Comparison of ENCODE assay signal across 8 cellular contexts in the genomic region with DNA sequence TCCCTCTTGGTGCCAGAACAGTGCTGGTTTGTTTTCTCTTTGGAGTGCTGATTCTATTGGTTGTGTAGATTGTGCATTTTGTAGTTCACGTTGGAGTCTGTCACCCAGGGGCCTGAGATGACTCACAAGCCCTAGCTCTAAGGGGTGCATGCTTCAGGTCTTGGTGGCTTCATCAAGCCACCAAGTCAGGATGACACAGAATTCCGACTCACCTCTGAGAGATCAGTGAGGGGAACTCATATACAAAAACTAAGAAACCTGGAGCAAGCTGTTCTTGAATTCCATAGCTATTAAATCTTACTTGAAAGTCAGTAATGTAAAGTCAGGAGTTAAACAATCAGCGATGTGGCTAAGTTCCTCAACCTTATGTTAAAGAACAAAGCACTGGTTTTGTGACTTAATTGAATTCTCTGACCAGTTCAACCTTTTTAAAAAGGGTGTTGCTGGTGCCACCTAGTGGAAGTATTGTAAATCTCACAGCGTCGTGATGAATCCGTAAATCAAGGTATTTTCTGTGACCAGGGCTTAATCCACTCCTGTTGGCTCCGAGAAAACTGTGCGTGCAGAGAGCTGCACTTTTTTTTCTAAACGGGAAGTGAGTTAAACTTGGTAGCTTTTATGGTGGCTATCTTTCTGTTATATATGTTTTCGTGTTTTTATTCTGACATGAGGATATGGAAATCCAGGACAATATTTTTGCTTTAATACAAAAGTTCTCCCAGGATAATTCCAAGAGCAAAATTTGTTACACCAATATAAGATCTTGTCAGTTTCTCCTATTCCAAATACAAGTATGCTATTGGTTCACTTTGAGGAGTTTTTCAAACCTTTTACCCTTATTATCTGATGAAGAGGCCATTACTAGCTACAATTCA. TPM values are rescaled to one million over a fixed set of nuclear protein-coding genes. Genes with fewer than 3 reads are reported as not detected.
A peak's percentile ranks its signal among the peaks of the same experiment; 100 is the strongest.
DNase-seq lines count a peak whose midpoint lies in the region; ATAC-seq and TF ChIP-seq lines count a peak whose summit lies in the region.

No MANE protein-coding gene starts in this region.

- H3K27me3 Mint-ChIP-seq in CD8-positive, alpha-beta memory T cell, result peaks cover 2 to 21% of the 10 kb centered on the region in 2 donors
- no peaks in the 10 kb centered on the region for H3K27me3 Mint-ChIP-seq in natural killer cell (ENCODE audit: low read depth in 2 of 2)

- H3K27ac Mint-ChIP-seq in CD8-positive, alpha-beta memory T cell, result peak overlapping the region in 1 of 8 donors; percentile 26
- H3K27ac Mint-ChIP-seq in natural killer cell, result no peak overlapping the region

- ATAC-seq in GM18868 (IDR thresholded peaks at IDR 0.05; ENCODE audit: unreplicated experiment), result peak; percentile 89
- peak; percentile 67 for ATAC-seq in HG03064 (IDR thresholded peaks at IDR 0.05; ENCODE audit: low read depth, unreplicated experiment)
- peak in 1 of 3 donors; percentile 54 for ATAC-seq in natural killer cell
- ATAC-seq in aorta (ENCODE audit: low FRiP score), result no peak

- no peaks in the 10 kb centered on the region for H3K9me3 ChIP-seq in CD8-positive, alpha-beta memory T cell (ENCODE audit: low read length)
- H3K9me3 ChIP-seq in esophagus muscularis mucosa, result no peaks in the 10 kb centered on the region
- H3K9me3 ChIP-seq in aorta (ENCODE audit: control insufficient read depth, low read length), result no peaks in the 10 kb centered on the region

- no peaks in the 10 kb centered on the region for H3K36me3 Mint-ChIP-seq in CD8-positive, alpha-beta memory T cell
- H3K36me3 Mint-ChIP-seq in natural killer cell, result no peaks in the 10 kb centered on the region

- no peak for TF ChIP-seq POLR2A in esophagus muscularis mucosa (IDR thresholded peaks at IDR 0.05; ENCODE audit: low read depth)

- no peak overlapping the region for H3K4me3 Mint-ChIP-seq in CD8-positive, alpha-beta memory T cell
- H3K4me3 Mint-ChIP-seq in natural killer cell, result no peak overlapping the region

- no peaks in the 10 kb centered on the region for H3K36me3 ChIP-seq in CD8-positive, alpha-beta memory T cell (ENCODE audit: insufficient read depth, low read length)
- H3K36me3 ChIP-seq in esophagus muscularis mucosa, result no peaks in the 10 kb centered on the region
- no peaks in the 10 kb centered on the region for H3K36me3 ChIP-seq in aorta (ENCODE audit: control insufficient read depth in 1 of 2, insufficient read depth in 2 of 2, low read length in 1 of 2)

- H3K27me3 ChIP-seq in CD8-positive, alpha-beta memory T cell (ENCODE audit: insufficient read depth, low read length, poor library complexity, severe bottlenecking), result no peaks in the 10 kb centered on the region
- H3K27me3 ChIP-seq in esophagus muscularis mucosa (no peaks in the 10 kb centered on the region), aorta (ENCODE audit: control insufficient read depth in 1 of 2, insufficient read depth in 2 of 2, low read length in 1 of 2) (no peaks in the 10 kb centered on the region)

- H3K4me3 ChIP-seq in CD8-positive, alpha-beta memory T cell (ENCODE audit: low read length), result no peak overlapping the region
- H3K4me3 ChIP-seq in esophagus muscularis mucosa, result no peak overlapping the region
- H3K4me3 ChIP-seq in aorta (ENCODE audit: low read length in 2 of 2), result no peak overlapping the region

- no peaks in the 10 kb centered on the region for H3K9me3 Mint-ChIP-seq in CD8-positive, alpha-beta memory T cell
- no peaks in the 10 kb centered on the region for H3K9me3 Mint-ChIP-seq in natural killer cell

- CTCF ChIA-PET in CD8-positive, alpha-beta memory T cell (lab: Charles Lee), result interaction anchor here (0.6 to 2.2 kb wide), 5 partner anchors 9 to 156 kb away, joined by 3 to 6 read pairs (median 4); no protein-coding TSS in a partner anchor

- TF ChIP-seq CTCF in VCaP (conservative IDR thresholded peaks at IDR 0.05) (peak; percentile 91), esophagus muscularis mucosa (IDR thresholded peaks at IDR 0.05) (peak; percentile 53 to 80 (median 65)), natural killer cell (IDR thresholded peaks at IDR 0.05) (peak; percentile 72)

- POLR2A ChIA-PET in CD8-positive, alpha-beta memory T cell (lab: Charles Lee), result no interaction called here

- no peaks in the 10 kb centered on the region for H3K4me1 ChIP-seq in CD8-positive, alpha-beta memory T cell (ENCODE audit: insufficient read depth, low read length)
- H3K4me1 ChIP-seq in esophagus muscularis mucosa, result peaks cover 0 to 3% (median 0%) of the 10 kb centered on the region in 4 donors
- H3K4me1 ChIP-seq in aorta (ENCODE audit: control insufficient read depth in 1 of 2, insufficient read depth in 2 of 2, low read length in 2 of 2), result no peaks in the 10 kb centered on the region

- peak in 3 of 5 donors; percentile 4 to 47 (median 15) for DNase-seq in CD8-positive, alpha-beta memory T cell
- peak; percentile 50 for DNase-seq in NCI-H2081 treated with DMSO at 0.1 percent for 48 hours (lab: John Stamatoyannopoulos, UW)
- DNase-seq in esophagus muscularis mucosa (ENCODE audit: extremely low spot score), result no peak
- DNase-seq in natural killer cell, result no peak
- DNase-seq in aorta, result no peak

- WGBS in esophagus muscularis mucosa, result 25% methylated on average over 10 of the region's 10 CpGs
- WGBS in aorta, 2 donors, result 19 to 22% methylated on average over 10 of the region's 10 CpGs

- H3K4me1 Mint-ChIP-seq in CD8-positive, alpha-beta memory T cell, result peaks cover 4 to 7% (median 5%) of the 10 kb centered on the region in 3 donors
- peaks cover 0 to 6% of the 10 kb centered on the region in 2 donors for H3K4me1 Mint-ChIP-seq in natural killer cell

- intact Hi-C loops in esophagus muscularis mucosa (cut with DNase I) (no loop called here), natural killer cell (cut with micrococcal nuclease) (no loop called here), aorta (cut with DNase I) (loop anchor here in 1 of 2 donors (5.0 kb wide), 1 partner anchor 109 kb away; no protein-coding TSS in a partner anchor)

- no peak overlapping the region for H3K27ac ChIP-seq in CD8-positive, alpha-beta memory T cell (ENCODE audit: low read depth, low read length)
- H3K27ac ChIP-seq in VCaP (no peak overlapping the region), esophagus muscularis mucosa (replicated peaks in 1 of 4) (no peak overlapping the region), aorta (ENCODE audit: low read depth in 1 of 2, low read length in 2 of 2) (no peak overlapping the region)

- no peak for TF ChIP-seq EP300 in esophagus muscularis mucosa (IDR thresholded peaks at IDR 0.05)

RNA-seq across cellular contexts. Expression of gene MMP13, which starts 14.6 kb away (rescaled TPM):
- total RNA-seq in CD8-positive, alpha-beta memory T cell, result not detected
- polyA plus RNA-seq in CD8-positive, alpha-beta memory T cell, result not detected
- total RNA-seq in esophagus muscularis mucosa, result not detected
- not detected for total RNA-seq in natural killer cell
- not detected for total RNA-seq in aorta
- under 1 TPM in 1 of 2 donors, not detected in 1; 0.05 TPM for polyA plus RNA-seq in aorta

Comparison
In these comparisons a context has a peak if more than half of its experiments do, and no peak if none do; other contexts are left out.
1. DNase-seq: peak in CD8-positive, alpha-beta memory T cell (3 of 5) and NCI-H2081 treated with DMSO at 0.1 percent for 48 hours (single experiment); none in esophagus muscularis mucosa (single experiment), natural killer cell (single experiment) and aorta (0 of 2).
2. Peak in every context shown above with its lines, with median percentiles within 50 percentile points of each other: CTCF ChIP-seq.